ENCODE assay signal across 1 cellular context in the genomic region with DNA sequence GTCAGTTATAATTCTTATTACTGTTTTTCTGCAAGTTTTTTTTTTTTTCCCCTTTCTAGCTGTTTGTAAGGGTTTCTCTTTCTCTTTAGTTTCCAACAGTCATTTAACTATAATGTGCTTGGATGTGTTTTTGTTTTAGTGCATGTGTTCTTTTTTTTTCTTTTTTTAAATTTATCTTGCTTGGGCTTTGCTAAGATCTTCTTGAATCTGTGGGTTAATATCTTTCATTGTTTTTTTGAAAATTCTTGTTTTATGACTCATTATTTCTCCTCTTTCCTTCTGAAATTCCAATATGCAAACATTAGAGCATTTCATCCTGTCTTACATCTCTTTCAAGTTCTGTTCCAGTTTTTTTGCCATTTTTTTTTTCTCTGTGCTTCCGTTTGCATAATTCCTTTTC.
A peak's percentile ranks its signal among the peaks of the same experiment; 100 is the strongest.
TF ChIP-seq lines count a peak whose summit lies in the region.

No MANE protein-coding gene starts in this region.

TF ChIP-seq in endothelial cell of umbilical vein, 7 proteins besides CTCF, POLR2A, EP300 and RAD21:
- TF ChIP-seq GATA2 (IDR thresholded peaks at IDR 0.05; ENCODE audit: insufficient read depth, insufficient read length, low read depth, low read length) (no peak), FOS (IDR thresholded peaks at IDR 0.05; ENCODE audit: borderline replicate concordance, insufficient read depth, low read length) (peak; percentile 62), JUN (IDR thresholded peaks at IDR 0.05; ENCODE audit: borderline replicate concordance, insufficient read depth, insufficient read length, low read depth) (peak; percentile 51)
